Comparison of ENCODE assay signal across 8 cellular contexts in genomic region chr1:11100149-11100493, GRCh38. TPM values are rescaled to one million over a fixed set of nuclear protein-coding genes. Genes with fewer than 3 reads are reported as not detected.
DNase-seq lines count a peak whose midpoint lies in the region; ATAC-seq, FAIRE-seq and TF ChIP-seq lines count a peak whose summit lies in the region.

No MANE protein-coding gene starts in this region.

- ATAC-seq in gastroesophageal sphincter (peak; percentile 5), gastrocnemius medialis (peak in 1 of 2 donors; percentile 21)

- H3K9me3 ChIP-seq in gastroesophageal sphincter (no peaks in the 10 kb centered on the region), gastrocnemius medialis (no peaks in the 10 kb centered on the region)

- no peak for TF ChIP-seq CTCF in VCaP (conservative IDR thresholded peaks at IDR 0.05)
- TF ChIP-seq CTCF in gastroesophageal sphincter (IDR thresholded peaks at IDR 0.05) = no peak
- no peak for TF ChIP-seq CTCF in gastrocnemius medialis (IDR thresholded peaks at IDR 0.05 in 4 of 5, conservative IDR thresholded peaks at IDR 0.05 in 1 of 5)

- peak overlapping the region; percentile 90 for H3K27ac ChIP-seq in VCaP
- H3K27ac ChIP-seq in gastroesophageal sphincter = peak overlapping the region; percentile 61 to 88 (median 85)
- peak overlapping the region; percentile 84 to 86 (median 85) for H3K27ac ChIP-seq in gastrocnemius medialis

- no peak for TF ChIP-seq EP300 in gastroesophageal sphincter (IDR thresholded peaks at IDR 0.05)

- intact Hi-C loops in gastrocnemius medialis (cut with DNase I; ENCODE audit: low total_unique reads) = no loop called here

- H3K36me3 ChIP-seq in H7 (replicated peaks; ENCODE audit: control insufficient read depth, insufficient read depth, low read length) (peaks cover 6% of the 10 kb centered on the region), gastroesophageal sphincter (peaks cover 0 to 27% of the 10 kb centered on the region in 2 donors), gastrocnemius medialis (peaks cover 0 to 28% of the 10 kb centered on the region in 2 donors)

- no peak for TF ChIP-seq POLR2A in gastroesophageal sphincter (IDR thresholded peaks at IDR 0.05)
- no peak for TF ChIP-seq POLR2A in gastrocnemius medialis (IDR thresholded peaks at IDR 0.05)

- peak overlapping the region; percentile 99 for H3K4me3 ChIP-seq in H7 (ENCODE audit: insufficient read depth, low read depth, low read length)
- peak overlapping the region; percentile 88 to 95 for H3K4me3 ChIP-seq in gastroesophageal sphincter
- peak overlapping the region; percentile 84 to 99 (median 98) for H3K4me3 ChIP-seq in gastrocnemius medialis

- no peak for DNase-seq in H7
- no peak for DNase-seq in gastrocnemius medialis
- DNase-seq in HTR-8/SVneo (ENCODE audit: insufficient read length, low spot score) = no peak
- no peak for DNase-seq in SHP77 treated with DMSO at 0.1 percent for 48 hours (lab: John Stamatoyannopoulos, UW)
- no peak for DNase-seq in GOT3 (lab: John Stamatoyannopoulos, UW)
- no peak for DNase-seq in RPMI8226

- 10 to 17% methylated on average over 7 to 10 of the region's 13 CpGs for WGBS in gastroesophageal sphincter (ENCODE audit: low coverage in 1 of 2), 2 donors

- no peak for FAIRE-seq in HTR-8/SVneo (lab: Jason Lieb, UNC)

- H3K27me3 ChIP-seq in H7 (ENCODE audit: control insufficient read depth, insufficient read depth, low read length) = no peaks in the 10 kb centered on the region
- H3K27me3 ChIP-seq in gastroesophageal sphincter = no peaks in the 10 kb centered on the region
- no peaks in the 10 kb centered on the region for H3K27me3 ChIP-seq in gastrocnemius medialis

- H3K4me1 ChIP-seq in gastroesophageal sphincter (peaks cover 0 to 21% (median 15%) of the 10 kb centered on the region in 3 donors), gastrocnemius medialis (peaks cover 15% of the 10 kb centered on the region in 2 donors)

- in situ Hi-C loops in gastrocnemius medialis (cut with MboI; ENCODE audit: low sequenced_read_pairs in 4 of 4) = no loop called here

RNA-seq across cellular contexts. Expression of gene EXOSC10, which starts 0.5 kb away (rescaled TPM):
- total RNA-seq in H7 (2014; rRNA removed; shearing (Covaris generic)) = 124 and 141 TPM in 2 replicates
- total RNA-seq in gastroesophageal sphincter (10 to 100 TPM; 39.3 to 56.2 (median 41.0) TPM), gastrocnemius medialis (10 to 100 TPM; 26.5 to 44.4 (median 40.3) TPM)

RNA-seq across cellular contexts. Expression of gene SRM, which starts 40.3 kb away (rescaled TPM):
- total RNA-seq in H7 (2014; rRNA removed; shearing (Covaris generic)) = 110 and 111 TPM in 2 replicates
- total RNA-seq in gastroesophageal sphincter = 10 to 100 TPM; 29.3 to 54.0 (median 34.1) TPM
- 10 to 100 TPM; 32.1 to 80.3 (median 48.3) TPM for total RNA-seq in gastrocnemius medialis

RNA-seq across cellular contexts. Expression of gene MASP2, which starts 53.1 kb away (rescaled TPM):
- total RNA-seq in H7 (2014; rRNA removed; shearing (Covaris generic)) = 0.17 and 0.63 TPM in 2 replicates
- total RNA-seq in gastroesophageal sphincter = under 1 TPM in 1 of 4 donors, not detected in 3; 0.13 TPM
- total RNA-seq in gastrocnemius medialis = under 1 TPM in 1 of 4 donors, not detected in 3; 0.16 TPM
